Comparison of ENCODE assay signal across 33 cellular contexts in genomic region chr5:62695274-62695673, GRCh38.
"Had no signal": no experiment of that assay in that cellular context is flagged by ENCODE, and none has a peak within 500 bp of the region (broad histone marks: within the 10 kb centered on the region; RNA-seq: fewer than 3 reads in every experiment).

No MANE protein-coding gene starts in this region.

- DNase-seq: Karpas-422, Kasumi-1, MG63, MM.1S, NCI-H1048, NCI-H1092, NCI-H1092 treated with DMSO at 0.1 percent for 48 hours, NCI-H1105, NCI-H1105 treated with DMSO at 0.1 percent for 48 hours, NCI-H1417, NCI-H1417 treated with DMSO at 0.1 percent for 48 hours, NCI-H1436, NCI-H1436 treated with DMSO at 0.1 percent for 48 hours, NCI-H146, NCI-H1694, NCI-H1694 treated with DMSO at 0.1 percent for 48 hours, NCI-H187, NCI-H187 treated with DMSO at 0.1 percent for 48 hours, NCI-H1930, NCI-H2029, NCI-H2029 treated with DMSO at 0.1 percent for 48 hours, NCI-H2081, NCI-H2081 treated with DMSO at 0.1 percent for 48 hours, NCI-H2107, NCI-H2171, NCI-H2171 treated with DMSO at 0.1 percent for 48 hours, NCI-H2227 treated with DMSO at 0.1 percent for 48 hours, NCI-H226, NCI-H345, NCI-H446, NCI-H446 treated with DMSO at 0.1 percent for 48 hours, NCI-H510A, NCI-H510A treated with DMSO at 0.1 percent for 48 hours had no signal

- H3K9me3 ChIP-seq: MG63 had no signal

- H3K4me3 ChIP-seq: MG63 had no signal

- H3K27me3 ChIP-seq: MG63 had no signal

- H3K36me3 ChIP-seq: MG63 had no signal
